Comparison of ENCODE assay signal across 23 cellular contexts in genomic region chr3:32380097-32380496, GRCh38.
"Had no signal": no experiment of that assay in that cellular context is flagged by ENCODE, and none has a peak within 500 bp of the region (broad histone marks: within the 10 kb centered on the region; RNA-seq: fewer than 3 reads in every experiment).

No MANE protein-coding gene starts in this region.

- H3K4me3 Mint-ChIP-seq: activated CD8-positive, alpha-beta T cell treated with anti-CD3 and anti-CD28 coated beads for 36 hours; activated naive CD8-positive, alpha-beta T cell treated with anti-CD3 and anti-CD28 coated beads, Interleukin-2, amount 10 ng/mL, durations not matched to agents 7 days and 5 days; activated T-cell treated with anti-CD3 and anti-CD28 coated beads, Interleukin-2, amount 50 U/mL, for 72 hours; T-helper 1 cell treated with Interleukin-12 subunit alpha and Interleukin-12 subunit beta and Interleukin-4 antibody, amounts not matched to agents 30 μg/mL and 1 μg/mL, for 36 hours had no signal

- H3K27ac ChIP-seq: adrenal gland, SJSA1 had no signal

- H3K4me1 ChIP-seq: adrenal gland had no signal

- H3K9me3 ChIP-seq: adrenal gland, SJSA1 had no signal

- H3K36me3 Mint-ChIP-seq: activated naive CD8-positive, alpha-beta T cell treated with anti-CD3 and anti-CD28 coated beads, Interleukin-2, amount 10 ng/mL, durations not matched to agents 7 days and 5 days had no signal

- H3K9me3 Mint-ChIP-seq: activated CD8-positive, alpha-beta T cell treated with anti-CD3 and anti-CD28 coated beads for 36 hours; activated naive CD8-positive, alpha-beta T cell treated with anti-CD3 and anti-CD28 coated beads, Interleukin-2, amount 10 ng/mL, durations not matched to agents 7 days and 5 days; activated T-cell treated with anti-CD3 and anti-CD28 coated beads, Interleukin-2, amount 50 U/mL, for 72 hours; activated T-helper 2 cell treated with anti-CD3 and anti-CD28 coated beads, Interferon-gamma antibody, Interleukin-2, Interleukin-4, amounts not matched to agents 10 μg/mL and 5 μg/mL and 100 μg/mL, durations not matched to agents 14 hours and 24 hours and 36 hours; T-helper 1 cell treated with Interleukin-12 subunit alpha and Interleukin-12 subunit beta and Interleukin-4 antibody, amounts not matched to agents 30 μg/mL and 1 μg/mL, for 36 hours had no signal

- H3K4me3 ChIP-seq: adrenal gland, SJSA1 had no signal

- H3K27me3 Mint-ChIP-seq: activated CD8-positive, alpha-beta T cell treated with anti-CD3 and anti-CD28 coated beads for 36 hours had no signal

- DNase-seq: activated CD4-positive, alpha-beta T cell treated with anti-CD3 and anti-CD28 coated beads for 4 hours; activated CD8-positive, alpha-beta memory T cell treated with anti-CD3 and anti-CD28 coated beads, Interleukin-2, amount 50 U/mL, for 4 hours; activated CD8-positive, alpha-beta T cell treated with anti-CD3 and anti-CD28 coated beads for 36 hours; activated naive CD4-positive, alpha-beta T cell treated with anti-CD3 and anti-CD28 coated beads, Interleukin-2, amount 50 U/mL, for 16 hours; activated naive CD8-positive, alpha-beta T cell treated with anti-CD3 and anti-CD28 coated beads, Interleukin-2, amount 10 ng/mL, durations not matched to agents 7 days and 5 days; activated T-cell treated with anti-CD3 and anti-CD28 coated beads, Interleukin-2, amount 50 U/mL, for 72 hours; adrenal gland; anterior cingulate cortex; caudate nucleus; Kasumi-1; NCI-H1092; NCI-H1417; NCI-H2029; NCI-H2107; NCI-H2171 treated with DMSO at 0.1 percent for 48 hours; NCI-H226; NCI-H510A; PC-3; SHP77; T-helper 9 cell had no signal

- H3K27me3 ChIP-seq: adrenal gland had no signal

- H3K36me3 ChIP-seq: adrenal gland, SJSA1 had no signal

- H3K27ac Mint-ChIP-seq: activated CD8-positive, alpha-beta T cell treated with anti-CD3 and anti-CD28 coated beads for 36 hours; activated naive CD8-positive, alpha-beta T cell treated with anti-CD3 and anti-CD28 coated beads, Interleukin-2, amount 10 ng/mL, durations not matched to agents 7 days and 5 days; activated T-cell treated with anti-CD3 and anti-CD28 coated beads, Interleukin-2, amount 50 U/mL, for 72 hours; activated T-helper 2 cell treated with anti-CD3 and anti-CD28 coated beads, Interferon-gamma antibody, Interleukin-2, Interleukin-4, amounts not matched to agents 10 μg/mL and 5 μg/mL and 100 μg/mL, durations not matched to agents 14 hours and 24 hours and 36 hours; T-helper 1 cell treated with Interleukin-12 subunit alpha and Interleukin-12 subunit beta and Interleukin-4 antibody, amounts not matched to agents 30 μg/mL and 1 μg/mL, for 36 hours had no signal
